Comparison of ENCODE assay signal across 8 cellular contexts in genomic region chr1:214602764-214603657, GRCh38. TPM values are rescaled to one million over a fixed set of nuclear protein-coding genes. Genes with fewer than 3 reads are reported as not detected.
DNase-seq lines count a peak whose midpoint lies in the region; ATAC-seq, FAIRE-seq and TF ChIP-seq lines count a peak whose summit lies in the region.

A gene with protein sequence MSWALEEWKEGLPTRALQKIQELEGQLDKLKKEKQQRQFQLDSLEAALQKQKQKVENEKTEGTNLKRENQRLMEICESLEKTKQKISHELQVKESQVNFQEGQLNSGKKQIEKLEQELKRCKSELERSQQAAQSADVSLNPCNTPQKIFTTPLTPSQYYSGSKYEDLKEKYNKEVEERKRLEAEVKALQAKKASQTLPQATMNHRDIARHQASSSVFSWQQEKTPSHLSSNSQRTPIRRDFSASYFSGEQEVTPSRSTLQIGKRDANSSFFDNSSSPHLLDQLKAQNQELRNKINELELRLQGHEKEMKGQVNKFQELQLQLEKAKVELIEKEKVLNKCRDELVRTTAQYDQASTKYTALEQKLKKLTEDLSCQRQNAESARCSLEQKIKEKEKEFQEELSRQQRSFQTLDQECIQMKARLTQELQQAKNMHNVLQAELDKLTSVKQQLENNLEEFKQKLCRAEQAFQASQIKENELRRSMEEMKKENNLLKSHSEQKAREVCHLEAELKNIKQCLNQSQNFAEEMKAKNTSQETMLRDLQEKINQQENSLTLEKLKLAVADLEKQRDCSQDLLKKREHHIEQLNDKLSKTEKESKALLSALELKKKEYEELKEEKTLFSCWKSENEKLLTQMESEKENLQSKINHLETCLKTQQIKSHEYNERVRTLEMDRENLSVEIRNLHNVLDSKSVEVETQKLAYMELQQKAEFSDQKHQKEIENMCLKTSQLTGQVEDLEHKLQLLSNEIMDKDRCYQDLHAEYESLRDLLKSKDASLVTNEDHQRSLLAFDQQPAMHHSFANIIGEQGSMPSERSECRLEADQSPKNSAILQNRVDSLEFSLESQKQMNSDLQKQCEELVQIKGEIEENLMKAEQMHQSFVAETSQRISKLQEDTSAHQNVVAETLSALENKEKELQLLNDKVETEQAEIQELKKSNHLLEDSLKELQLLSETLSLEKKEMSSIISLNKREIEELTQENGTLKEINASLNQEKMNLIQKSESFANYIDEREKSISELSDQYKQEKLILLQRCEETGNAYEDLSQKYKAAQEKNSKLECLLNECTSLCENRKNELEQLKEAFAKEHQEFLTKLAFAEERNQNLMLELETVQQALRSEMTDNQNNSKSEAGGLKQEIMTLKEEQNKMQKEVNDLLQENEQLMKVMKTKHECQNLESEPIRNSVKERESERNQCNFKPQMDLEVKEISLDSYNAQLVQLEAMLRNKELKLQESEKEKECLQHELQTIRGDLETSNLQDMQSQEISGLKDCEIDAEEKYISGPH (N-terminal part only) (plus strand): TSS chr1:214603195. CDS start chr1:214613755, 10,560 bp downstream.

- peaks cover 21% of the 10 kb centered on the region for H3K4me1 Mint-ChIP-seq in chondrocyte (ENCODE audit: low read depth)

- DNase-seq in AML-193 (lab: John Stamatoyannopoulos, UW) (peak; percentile 99), NCI-H446 treated with DMSO at 0.1 percent for 48 hours (lab: John Stamatoyannopoulos, UW) (peak; percentile 100), chondrocyte (ENCODE audit: low spot score) (peak; percentile 97), kidney (peak; percentile 97)
- DNase-seq in stimulated activated CD4-positive, alpha-beta T cell treated with anti-CD3 and anti-CD28 coated beads, Interleukin-15, amount 100 ng/mL, for 48 hours (ENCODE audit: low read depth in 2 of 2) = peak; percentile 88 to 91

- peak; percentile 60 for TF ChIP-seq CTCF in chondrocyte (IDR thresholded peaks at IDR 0.05)
- peak; percentile 11 for TF ChIP-seq CTCF in kidney (IDR thresholded peaks at IDR 0.05; ENCODE audit: borderline replicate concordance, extremely low read depth, insufficient read depth)

- H3K27me3 Mint-ChIP-seq in chondrocyte (ENCODE audit: low read depth) = no peaks in the 10 kb centered on the region

- peaks cover 2 to 3% of the 10 kb centered on the region in 2 donors for H3K4me1 ChIP-seq in kidney (ENCODE audit: control insufficient read depth in 1 of 2, insufficient read depth in 1 of 2, low read depth in 1 of 2, low read length in 2 of 2)

- peak; percentile 98 for FAIRE-seq in kidney (lab: Jason Lieb, UNC)

- H3K9ac ChIP-seq in kidney (ENCODE audit: low read length in 2 of 2) = peak within 1 kb of the TSS in 1 of 2 donors; percentile 46

- no peaks in the 10 kb centered on the region for H3K9me3 ChIP-seq in kidney (ENCODE audit: control insufficient read depth in 1 of 2, low read length in 2 of 2)

- H3K36me3 Mint-ChIP-seq in chondrocyte (ENCODE audit: low read depth) = no peaks in the 10 kb centered on the region

- peak within 1 kb of the TSS; percentile 59 to 74 for H3K4me3 ChIP-seq in kidney (ENCODE audit: low read length in 2 of 2)

- intact Hi-C loops in kidney (cut with DNase I) = no loop called here

- no peaks in the 10 kb centered on the region for H3K9me3 Mint-ChIP-seq in chondrocyte (ENCODE audit: low read depth)

- H3K27ac ChIP-seq in kidney (ENCODE audit: low read depth in 2 of 2, low read length in 2 of 2) = no peak within 1 kb of the TSS

- no peaks in the 10 kb centered on the region for H3K36me3 ChIP-seq in kidney (ENCODE audit: control insufficient read depth in 1 of 2, insufficient read depth in 2 of 2, low read length in 2 of 2)

- peak within 1 kb of the TSS; percentile 89 for H3K4me3 Mint-ChIP-seq in chondrocyte (ENCODE audit: unreplicated experiment)

- peak within 1 kb of the TSS; percentile 92 for H3K27ac Mint-ChIP-seq in chondrocyte (ENCODE audit: unreplicated experiment)

- ATAC-seq in GM19035 (IDR thresholded peaks at IDR 0.05; ENCODE audit: unreplicated experiment) (peak; percentile 100), HG03354 (IDR thresholded peaks at IDR 0.05; ENCODE audit: poor library complexity, severe bottlenecking, unreplicated experiment) (peak; percentile 100)
- peak; percentile 98 to 99 for ATAC-seq in activated CD4-positive, CD25-positive, alpha-beta regulatory T cell treated with anti-CD3 and anti-CD28 coated beads, Interleukin-2, amount 50 U/mL, for 24 hours

RNA-seq across cellular contexts. Expression of the gene that starts here (rescaled TPM):
- 9.4 to 22.3 TPM (median 19.8 TPM) in 3 replicates for total RNA-seq in chondrocyte
- total RNA-seq in kidney = 3.3 TPM
- 0.39 TPM for polyA plus RNA-seq in kidney (ENCODE audit: insufficient read depth, low read depth, low replicate concordance)
